Comparison of ENCODE assay signal across 17 cellular contexts in the genomic region with DNA sequence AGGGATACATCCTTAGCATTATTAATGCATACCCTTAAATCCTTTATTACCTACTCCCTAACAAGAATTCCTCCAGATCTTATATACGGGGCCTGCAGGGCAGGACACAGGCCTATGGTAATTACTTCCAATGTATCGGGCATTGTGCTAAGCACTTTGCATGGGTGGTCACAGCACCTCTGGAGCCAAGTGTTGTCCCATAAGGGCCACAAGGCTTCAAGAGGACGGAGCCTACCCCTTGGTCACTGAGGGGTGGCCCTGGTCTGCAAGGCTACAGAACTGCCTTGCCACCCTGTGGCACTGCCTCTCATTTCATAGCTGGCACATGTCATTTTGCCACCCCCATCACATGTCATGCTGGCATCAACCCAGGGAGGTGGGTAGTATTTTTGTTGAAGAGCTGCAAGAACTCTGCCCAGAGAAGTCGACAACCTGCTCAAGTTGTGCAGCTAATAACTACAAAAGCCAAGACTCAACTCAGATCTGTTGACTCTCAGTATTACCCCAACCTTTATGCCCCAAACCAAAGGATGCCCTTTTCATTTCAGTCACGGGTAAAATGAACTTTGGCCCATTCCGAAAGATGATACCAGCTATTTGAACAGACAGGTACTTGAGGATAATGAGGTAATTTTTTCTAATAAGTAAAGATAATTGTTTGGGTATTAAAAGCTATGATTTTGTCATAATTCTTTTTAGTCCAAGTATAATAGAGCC.
"Had no signal": no experiment of that assay in that cellular context is flagged by ENCODE, and none has a peak within 500 bp of the region (broad histone marks: within the 10 kb centered on the region; RNA-seq: fewer than 3 reads in every experiment).

No MANE protein-coding gene starts in this region.

- H3K27ac ChIP-seq: colonic mucosa, esophagus squamous epithelium, right atrium auricular region, uterus had no signal

- H3K27me3 ChIP-seq: colonic mucosa, esophagus squamous epithelium, right atrium auricular region, tibial nerve, uterus had no signal

- H3K4me1 ChIP-seq: colonic mucosa, esophagus squamous epithelium, right atrium auricular region, uterus had no signal

- H3K9me3 ChIP-seq: colonic mucosa, esophagus squamous epithelium, right atrium auricular region, tibial nerve, uterus had no signal

- H3K4me3 ChIP-seq: colonic mucosa, esophagus squamous epithelium, right atrium auricular region, tibial nerve, uterus had no signal

- H3K36me3 ChIP-seq: colonic mucosa, esophagus squamous epithelium, right atrium auricular region, uterus had no signal

- DNase-seq: activated CD4-positive, alpha-beta memory T cell treated with anti-CD3 and anti-CD28 coated beads, Interleukin-2, amount 10 ng/mL, durations not matched to agents 7 days and 5 days; activated CD4-positive, alpha-beta T cell treated with anti-CD3 and anti-CD28 coated beads for 4 hours; activated naive CD4-positive, alpha-beta T cell treated with anti-CD3 and anti-CD28 coated beads, Interleukin-2, amount 10 ng/mL, durations not matched to agents 7 days and 5 days; activated T-cell treated with anti-CD3 and anti-CD28 coated beads, Interleukin-2, amount 50 U/mL, for 24 hours; colonic mucosa; esophagus squamous epithelium; hypothalamus; left ventricle myocardium superior; mesenchymal stem cell; nephron progenitor cell; small intestine; stimulated activated CD4-positive, alpha-beta T cell treated with anti-CD3 and anti-CD28 coated beads, Interleukin-4, amount 100 ng/mL, for 24 hours; stimulated activated naive CD4-positive, alpha-beta T cell; substantia nigra; uterus had no signal
